In the genomic region with DNA sequence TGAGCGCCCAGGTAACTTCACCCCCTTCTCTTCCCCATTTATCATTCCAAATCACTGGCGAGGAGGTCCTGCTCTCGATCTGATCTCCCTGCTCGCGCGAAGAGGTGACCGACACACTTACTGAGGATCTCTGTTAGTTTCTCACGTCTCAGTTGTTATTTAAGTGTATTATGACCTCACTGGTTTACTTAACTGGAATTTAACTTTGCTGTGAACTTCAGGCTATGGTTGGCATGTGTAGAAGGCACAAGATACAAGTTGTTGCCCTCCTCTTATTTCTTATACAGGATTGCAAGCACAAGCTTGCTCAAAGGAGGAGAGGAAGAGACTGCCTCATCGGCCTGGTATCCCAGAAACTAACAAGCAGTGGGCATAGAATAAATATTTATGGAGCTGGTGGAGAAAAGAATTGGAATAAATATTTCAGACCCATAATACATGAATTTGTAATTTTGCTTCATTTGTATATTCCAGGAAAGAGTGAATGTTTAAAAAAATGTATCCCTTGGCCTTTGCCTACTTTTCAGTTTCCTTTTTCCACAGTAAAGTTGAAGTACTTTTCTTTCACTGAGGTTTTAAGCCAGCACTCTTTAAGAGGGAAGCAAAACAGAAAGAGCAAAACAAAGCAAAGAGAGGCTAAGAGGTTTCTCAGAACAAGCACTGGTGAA, we compare ENCODE assay signal across 8 cellular contexts. TPM values are rescaled to one million over a fixed set of nuclear protein-coding genes. Genes with fewer than 3 reads are reported as not detected.
DNase-seq lines count a peak whose midpoint lies in the region; ATAC-seq and TF ChIP-seq lines count a peak whose summit lies in the region.

No MANE protein-coding gene starts in this region.

- no peak for TF ChIP-seq CTCF in GM10248 (IDR thresholded peaks at IDR 0.05; ENCODE audit: control extremely low read depth, extremely low read depth, low read depth, missing control alignments)
- TF ChIP-seq CTCF in Panc1 (IDR thresholded peaks at IDR 0.05): no peak
- TF ChIP-seq CTCF in endothelial cell (IDR thresholded peaks at IDR 0.05; ENCODE audit: unreplicated experiment): no peak
- no peak for TF ChIP-seq CTCF in mucosa of descending colon (IDR thresholded peaks at IDR 0.05)
- no peak for TF ChIP-seq CTCF in vagina (IDR thresholded peaks at IDR 0.05)

- H3K4me3 ChIP-seq in Panc1 (ENCODE audit: low read depth in 2 of 2, low read length in 2 of 2) (peak overlapping the region; percentile 69), mucosa of descending colon (peak overlapping the region; percentile 50), vagina (peak overlapping the region; percentile 82 to 83)

- no peak for TF ChIP-seq POLR2A in vagina (IDR thresholded peaks at IDR 0.05)

- peaks cover 16% of the 10 kb centered on the region for H3K36me3 Mint-ChIP-seq in endothelial cell (ENCODE audit: low read depth, unreplicated experiment)

- POLR2A ChIA-PET in GM10248 (lab: Yijun Ruan, JAX): no interaction called here
- POLR2A ChIA-PET in Panc1 (lab: Charles Lee): no interaction called here

- intact Hi-C loops in Panc1 (cut with micrococcal nuclease; ENCODE audit: unreplicated experiment) (loop anchor here (5.0 to 10.0 kb wide), 2 partner anchors 91 to 151 kb away; no protein-coding TSS in a partner anchor), mucosa of descending colon (cut with DNase I, micrococcal nuclease) (loop anchor here in 1 of 2 donors (10.0 kb wide), 1 partner anchor 141 kb away; no protein-coding TSS in a partner anchor), vagina (cut with DNase I) (loop anchor here (10.0 kb wide), 1 partner anchor 141 kb away; no protein-coding TSS in a partner anchor)

- ATAC-seq in Panc1: peak; percentile 10
- ATAC-seq in mucosa of descending colon: peak; percentile 10
- ATAC-seq in HG02610 (IDR thresholded peaks at IDR 0.05; ENCODE audit: unreplicated experiment): no peak
- ATAC-seq in GM21423 (IDR thresholded peaks at IDR 0.05; ENCODE audit: unreplicated experiment): no peak
- no peak for ATAC-seq in HG02885 (IDR thresholded peaks at IDR 0.05; ENCODE audit: poor library complexity, unreplicated experiment)

- H3K27me3 ChIP-seq in Panc1 (ENCODE audit: control insufficient read depth, insufficient read depth, low read length) (no peaks in the 10 kb centered on the region), vagina (no peaks in the 10 kb centered on the region)

- BruUV-seq in Panc1 (replicated peaks; lab: Mats Ljungman, UMichigan): no TSS peak

- H3K27ac ChIP-seq in Panc1 (ENCODE audit: low read length): peak overlapping the region; percentile 86
- H3K27ac ChIP-seq in vagina: peak overlapping the region; percentile 97

- in situ Hi-C loops in Panc1 (cut with HindIII; ENCODE audit: low pct_unique_long_range_greater_than_20kb, low sequenced_read_pairs): no loop called here

- H3K9me3 ChIP-seq in Panc1 (ENCODE audit: control insufficient read depth, insufficient read depth, low read depth, low read length) (no peaks in the 10 kb centered on the region), mucosa of descending colon (no peaks in the 10 kb centered on the region), vagina (no peaks in the 10 kb centered on the region)

- H3K9me3 Mint-ChIP-seq in endothelial cell (ENCODE audit: unreplicated experiment): no peaks in the 10 kb centered on the region

- peaks cover 39% of the 10 kb centered on the region for H3K4me1 ChIP-seq in Panc1 (ENCODE audit: control insufficient read depth, insufficient read depth, low read length)
- H3K4me1 ChIP-seq in mucosa of descending colon (ENCODE audit: low read depth): peaks cover 9% of the 10 kb centered on the region
- peaks cover 53% of the 10 kb centered on the region for H3K4me1 ChIP-seq in vagina

- H3K27ac Mint-ChIP-seq in endothelial cell (ENCODE audit: unreplicated experiment): peak overlapping the region; percentile 78

- peak overlapping the region; percentile 94 for H3K4me3 Mint-ChIP-seq in endothelial cell (ENCODE audit: unreplicated experiment)

- peaks cover 23% of the 10 kb centered on the region for H3K27me3 Mint-ChIP-seq in endothelial cell (ENCODE audit: unreplicated experiment)

- H3K4me1 Mint-ChIP-seq in endothelial cell (ENCODE audit: unreplicated experiment): peaks cover 50% of the 10 kb centered on the region

- H3K36me3 ChIP-seq in Panc1 (ENCODE audit: control insufficient read depth, insufficient read depth, low read length) (0 out of 2 replicates have a peak, but pooled peaks cover 3% of the 10 kb centered on the region), mucosa of descending colon (ENCODE audit: low read depth) (no peaks in the 10 kb centered on the region), vagina (no peaks in the 10 kb centered on the region)

- CTCF ChIA-PET in GM10248 (lab: Yijun Ruan, JAX) (no interaction called here), Panc1 (lab: Charles Lee) (no interaction called here)

- DNase-seq in GM10248 (ENCODE audit: extremely low spot score) (peak; percentile 7), Panc1 (ENCODE audit: low read depth, low spot score) (no peak), endothelial cell (ENCODE audit: low spot score) (no peak), mucosa of descending colon (no peak), vagina (ENCODE audit: extremely low spot score in 2 of 2) (no peak)

RNA-seq across cellular contexts. Expression of a gene that starts 1.3 kb away (rescaled TPM):
- total RNA-seq in Panc1 (2021; ENCODE audit: unreplicated experiment): 37.7 TPM
- polyA plus RNA-seq in Panc1 (2012; ENCODE audit: insufficient read length): 10.8 TPM
- total RNA-seq in endothelial cell (ENCODE audit: unreplicated experiment): 50.7 TPM
- 10 to 100 TPM; 11.6 to 47.3 (median 15.0) TPM for total RNA-seq in mucosa of descending colon
- total RNA-seq in vagina: 26.0 TPM

Comparison
In these comparisons a context has a peak if more than half of its experiments do, and no peak if none do; other contexts are left out.
1. ATAC-seq: peak in Panc1 (single experiment) and mucosa of descending colon (single experiment); none in HG02610 (single experiment), GM21423 (single experiment) and HG02885 (single experiment).
2. Peak in every context shown above with its lines, with median percentiles within 50 percentile points of each other: H3K4me3 ChIP-seq.